10 cellular contexts compared by ENCODE assay signal in genomic region chr2:165114345-165114943, GRCh38.
DNase-seq lines count a peak whose midpoint lies in the region; ATAC-seq and TF ChIP-seq lines count a peak whose summit lies in the region.
"Had no signal": no experiment of that assay in that cellular context is flagged by ENCODE, and none has a peak within 500 bp of the region (broad histone marks: within the 10 kb centered on the region; RNA-seq: fewer than 3 reads in every experiment).

No MANE protein-coding gene starts in this region.

- H3K36me3 Mint-ChIP-seq in WTC11, result no peaks in the 10 kb centered on the region
- H3K36me3 Mint-ChIP-seq: memory B cell had no signal

- H3F3A ChIP-seq in smooth muscle cell (ENCODE audit: low read depth), result peaks cover 4% of the 10 kb centered on the region

- H3K4me1 ChIP-seq in smooth muscle cell (ENCODE audit: low read depth) (no peaks in the 10 kb centered on the region), lower lobe of right lung (no peaks in the 10 kb centered on the region)

- H3K9me3 ChIP-seq in smooth muscle cell (replicated peaks; ENCODE audit: low read depth), result no peaks in the 10 kb centered on the region
- no peaks in the 10 kb centered on the region for H3K9me3 ChIP-seq in lower lobe of right lung

- H3K27me3 Mint-ChIP-seq in WTC11 (ENCODE audit: low read depth), result no peaks in the 10 kb centered on the region

- no peak overlapping the region for H3K27ac Mint-ChIP-seq in WTC11
- H3K27ac Mint-ChIP-seq: memory B cell had no signal

- H3K27ac ChIP-seq in smooth muscle cell (ENCODE audit: low read depth) (no peak overlapping the region), lower lobe of right lung (no peak overlapping the region)

- 10% methylated on average over 4 of the region's 4 CpGs for WGBS in smooth muscle cell (ENCODE audit: low lambda C conversion rate)

- peak; percentile 93 for ATAC-seq in SK-N-SH treated with all-trans-retinoic acid at 6 μM for 48 hours
- ATAC-seq in lower lobe of right lung, result no peak
- no peak for ATAC-seq in WTC11
- ATAC-seq: right cardiac atrium had no signal

- DNase-seq in HPDE6-E6E7 (ENCODE audit: extremely low spot score) (peak; percentile 62), fibroblast of villous mesenchyme (ENCODE audit: low read depth) (peak; percentile 5), smooth muscle cell (lab: John Stamatoyannopoulos, UW; ENCODE audit: unreplicated experiment) (no peak), lower lobe of right lung (no peak), SIG-M5 (lab: John Stamatoyannopoulos, UW) (no peak), WTC11 (ENCODE audit: low spot score) (no peak)
- DNase-seq: NCI-H524 treated with DMSO at 0.1 percent for 48 hours, right cardiac atrium had no signal

- H4K20me1 ChIP-seq in smooth muscle cell (ENCODE audit: low read depth), result no peaks in the 10 kb centered on the region

- no peak overlapping the region for H3K4me3 ChIP-seq in fibroblast of villous mesenchyme (ENCODE audit: low read depth, low read length)
- no peak overlapping the region for H3K4me3 ChIP-seq in smooth muscle cell
- no peak overlapping the region for H3K4me3 ChIP-seq in lower lobe of right lung

- no peak overlapping the region for H2AFZ ChIP-seq in smooth muscle cell (ENCODE audit: low read depth)

- POLR2A ChIA-PET in WTC11 (lab: Charles Lee), result no interaction called here

- TF ChIP-seq CTCF in fibroblast of villous mesenchyme (IDR thresholded peaks at IDR 0.05; ENCODE audit: insufficient read depth, low read depth, low read length) (no peak), smooth muscle cell (IDR thresholded peaks at IDR 0.05; ENCODE audit: borderline replicate concordance, insufficient read depth, poor library complexity, severe bottlenecking) (no peak), lower lobe of right lung (IDR thresholded peaks at IDR 0.05) (no peak), WTC11 (IDR thresholded peaks at IDR 0.05) (no peak)

- H3K79me2 ChIP-seq in smooth muscle cell (ENCODE audit: low read depth), result no peaks in the 10 kb centered on the region

- peak overlapping the region; percentile 73 for H3K4me2 ChIP-seq in smooth muscle cell

- H3K27me3 ChIP-seq in smooth muscle cell (ENCODE audit: low read depth), result no peaks in the 10 kb centered on the region
- H3K27me3 ChIP-seq in lower lobe of right lung (ENCODE audit: low read depth), result no peaks in the 10 kb centered on the region

- CTCF ChIA-PET in WTC11 (lab: Charles Lee), result interaction anchor here (1.0 to 2.0 kb wide), 3 partner anchors 96 to 180 kb away, joined by 3 to 10 read pairs (median 5); no protein-coding TSS in a partner anchor

- H3K4me1 Mint-ChIP-seq in WTC11, result peaks cover 15% of the 10 kb centered on the region
- H3K4me1 Mint-ChIP-seq: memory B cell had no signal

- no peaks in the 10 kb centered on the region for H3K9me3 Mint-ChIP-seq in WTC11
- H3K9me3 Mint-ChIP-seq: memory B cell had no signal

- intact Hi-C loops in lower lobe of right lung (cut with DNase I), result no loop called here

- H3K36me3 ChIP-seq in smooth muscle cell (ENCODE audit: low read depth) (no peaks in the 10 kb centered on the region), lower lobe of right lung (no peaks in the 10 kb centered on the region)

- H3K4me3 Mint-ChIP-seq in WTC11, result no peak overlapping the region
- H3K4me3 Mint-ChIP-seq: memory B cell had no signal

- H3K9ac ChIP-seq in smooth muscle cell (ENCODE audit: low read depth), result no peak overlapping the region

TF ChIP-seq in SK-N-SH treated with all-trans-retinoic acid at 6 μM for 48 hours, 23 proteins besides CTCF, POLR2A, EP300 and RAD21:
- TF ChIP-seq BACH2 (CRISPR knock-in tag; IDR thresholded peaks at IDR 0.05; ENCODE audit: borderline replicate concordance) (no peak), TOX (CRISPR knock-in tag; IDR thresholded peaks at IDR 0.05; ENCODE audit: borderline replicate concordance) (0 out of 2 replicates have a peak, but pooled peaks have one; percentile 38), ZC3H10 (CRISPR knock-in tag; IDR thresholded peaks at IDR 0.05) (peak; percentile 77; the same call in 1 of the 2 replicates), POU6F1 (CRISPR knock-in tag; IDR thresholded peaks at IDR 0.05; ENCODE audit: borderline replicate concordance, low read depth) (peak; percentile 50; the same call in 1 of the 2 replicates), ESRRG (CRISPR knock-in tag; IDR thresholded peaks at IDR 0.05) (no peak), PATZ1 (CRISPR knock-in tag; IDR thresholded peaks at IDR 0.05; ENCODE audit: borderline replicate concordance) (peak; percentile 68; the same call in 1 of the 2 replicates), ISL1 (CRISPR knock-in tag; IDR thresholded peaks at IDR 0.05) (peak; percentile 62; the same call in 1 of the 2 replicates), RARB (CRISPR knock-in tag; IDR thresholded peaks at IDR 0.05) (no peak)
TF ChIP-seq in SK-N-SH treated with all-trans-retinoic acid at 6 μM for 48 hours: peak in this region for 5.

TF ChIP-seq in WTC11, 78 proteins besides CTCF, POLR2A, EP300 and RAD21:
- TF ChIP-seq ARID4B (CRISPR knock-in tag; IDR thresholded peaks at IDR 0.05; ENCODE audit: borderline replicate concordance), result no peak
- TF ChIP-seq ZNF232 (CRISPR knock-in tag; IDR thresholded peaks at IDR 0.05), result no peak
- no peak for TF ChIP-seq MAX (CRISPR knock-in tag; IDR thresholded peaks at IDR 0.05)
- no peak for TF ChIP-seq PREB (CRISPR knock-in tag; IDR thresholded peaks at IDR 0.05; ENCODE audit: borderline replicate concordance)
- no peak for TF ChIP-seq JUN (CRISPR knock-in tag; IDR thresholded peaks at IDR 0.05)
- no peak for TF ChIP-seq MLX (CRISPR knock-in tag; IDR thresholded peaks at IDR 0.05)

Comparison
In these comparisons a context has a peak if more than half of its experiments do, and no peak if none do; other contexts are left out.
1. DNase-seq: peak in HPDE6-E6E7 (single experiment) and fibroblast of villous mesenchyme (single experiment); none in smooth muscle cell (single experiment), lower lobe of right lung (single experiment), SIG-M5 (single experiment) and WTC11 (single experiment).